Comparison of ENCODE assay signal across 1 cellular context in genomic region chr4:17309567-17310268, GRCh38.
TF ChIP-seq lines count a peak whose summit lies in the region.

No MANE protein-coding gene starts in this region.

TF ChIP-seq in H1, 55 proteins besides CTCF, POLR2A, EP300 and RAD21 (continued from another document):
- TF ChIP-seq, protein P1, sequence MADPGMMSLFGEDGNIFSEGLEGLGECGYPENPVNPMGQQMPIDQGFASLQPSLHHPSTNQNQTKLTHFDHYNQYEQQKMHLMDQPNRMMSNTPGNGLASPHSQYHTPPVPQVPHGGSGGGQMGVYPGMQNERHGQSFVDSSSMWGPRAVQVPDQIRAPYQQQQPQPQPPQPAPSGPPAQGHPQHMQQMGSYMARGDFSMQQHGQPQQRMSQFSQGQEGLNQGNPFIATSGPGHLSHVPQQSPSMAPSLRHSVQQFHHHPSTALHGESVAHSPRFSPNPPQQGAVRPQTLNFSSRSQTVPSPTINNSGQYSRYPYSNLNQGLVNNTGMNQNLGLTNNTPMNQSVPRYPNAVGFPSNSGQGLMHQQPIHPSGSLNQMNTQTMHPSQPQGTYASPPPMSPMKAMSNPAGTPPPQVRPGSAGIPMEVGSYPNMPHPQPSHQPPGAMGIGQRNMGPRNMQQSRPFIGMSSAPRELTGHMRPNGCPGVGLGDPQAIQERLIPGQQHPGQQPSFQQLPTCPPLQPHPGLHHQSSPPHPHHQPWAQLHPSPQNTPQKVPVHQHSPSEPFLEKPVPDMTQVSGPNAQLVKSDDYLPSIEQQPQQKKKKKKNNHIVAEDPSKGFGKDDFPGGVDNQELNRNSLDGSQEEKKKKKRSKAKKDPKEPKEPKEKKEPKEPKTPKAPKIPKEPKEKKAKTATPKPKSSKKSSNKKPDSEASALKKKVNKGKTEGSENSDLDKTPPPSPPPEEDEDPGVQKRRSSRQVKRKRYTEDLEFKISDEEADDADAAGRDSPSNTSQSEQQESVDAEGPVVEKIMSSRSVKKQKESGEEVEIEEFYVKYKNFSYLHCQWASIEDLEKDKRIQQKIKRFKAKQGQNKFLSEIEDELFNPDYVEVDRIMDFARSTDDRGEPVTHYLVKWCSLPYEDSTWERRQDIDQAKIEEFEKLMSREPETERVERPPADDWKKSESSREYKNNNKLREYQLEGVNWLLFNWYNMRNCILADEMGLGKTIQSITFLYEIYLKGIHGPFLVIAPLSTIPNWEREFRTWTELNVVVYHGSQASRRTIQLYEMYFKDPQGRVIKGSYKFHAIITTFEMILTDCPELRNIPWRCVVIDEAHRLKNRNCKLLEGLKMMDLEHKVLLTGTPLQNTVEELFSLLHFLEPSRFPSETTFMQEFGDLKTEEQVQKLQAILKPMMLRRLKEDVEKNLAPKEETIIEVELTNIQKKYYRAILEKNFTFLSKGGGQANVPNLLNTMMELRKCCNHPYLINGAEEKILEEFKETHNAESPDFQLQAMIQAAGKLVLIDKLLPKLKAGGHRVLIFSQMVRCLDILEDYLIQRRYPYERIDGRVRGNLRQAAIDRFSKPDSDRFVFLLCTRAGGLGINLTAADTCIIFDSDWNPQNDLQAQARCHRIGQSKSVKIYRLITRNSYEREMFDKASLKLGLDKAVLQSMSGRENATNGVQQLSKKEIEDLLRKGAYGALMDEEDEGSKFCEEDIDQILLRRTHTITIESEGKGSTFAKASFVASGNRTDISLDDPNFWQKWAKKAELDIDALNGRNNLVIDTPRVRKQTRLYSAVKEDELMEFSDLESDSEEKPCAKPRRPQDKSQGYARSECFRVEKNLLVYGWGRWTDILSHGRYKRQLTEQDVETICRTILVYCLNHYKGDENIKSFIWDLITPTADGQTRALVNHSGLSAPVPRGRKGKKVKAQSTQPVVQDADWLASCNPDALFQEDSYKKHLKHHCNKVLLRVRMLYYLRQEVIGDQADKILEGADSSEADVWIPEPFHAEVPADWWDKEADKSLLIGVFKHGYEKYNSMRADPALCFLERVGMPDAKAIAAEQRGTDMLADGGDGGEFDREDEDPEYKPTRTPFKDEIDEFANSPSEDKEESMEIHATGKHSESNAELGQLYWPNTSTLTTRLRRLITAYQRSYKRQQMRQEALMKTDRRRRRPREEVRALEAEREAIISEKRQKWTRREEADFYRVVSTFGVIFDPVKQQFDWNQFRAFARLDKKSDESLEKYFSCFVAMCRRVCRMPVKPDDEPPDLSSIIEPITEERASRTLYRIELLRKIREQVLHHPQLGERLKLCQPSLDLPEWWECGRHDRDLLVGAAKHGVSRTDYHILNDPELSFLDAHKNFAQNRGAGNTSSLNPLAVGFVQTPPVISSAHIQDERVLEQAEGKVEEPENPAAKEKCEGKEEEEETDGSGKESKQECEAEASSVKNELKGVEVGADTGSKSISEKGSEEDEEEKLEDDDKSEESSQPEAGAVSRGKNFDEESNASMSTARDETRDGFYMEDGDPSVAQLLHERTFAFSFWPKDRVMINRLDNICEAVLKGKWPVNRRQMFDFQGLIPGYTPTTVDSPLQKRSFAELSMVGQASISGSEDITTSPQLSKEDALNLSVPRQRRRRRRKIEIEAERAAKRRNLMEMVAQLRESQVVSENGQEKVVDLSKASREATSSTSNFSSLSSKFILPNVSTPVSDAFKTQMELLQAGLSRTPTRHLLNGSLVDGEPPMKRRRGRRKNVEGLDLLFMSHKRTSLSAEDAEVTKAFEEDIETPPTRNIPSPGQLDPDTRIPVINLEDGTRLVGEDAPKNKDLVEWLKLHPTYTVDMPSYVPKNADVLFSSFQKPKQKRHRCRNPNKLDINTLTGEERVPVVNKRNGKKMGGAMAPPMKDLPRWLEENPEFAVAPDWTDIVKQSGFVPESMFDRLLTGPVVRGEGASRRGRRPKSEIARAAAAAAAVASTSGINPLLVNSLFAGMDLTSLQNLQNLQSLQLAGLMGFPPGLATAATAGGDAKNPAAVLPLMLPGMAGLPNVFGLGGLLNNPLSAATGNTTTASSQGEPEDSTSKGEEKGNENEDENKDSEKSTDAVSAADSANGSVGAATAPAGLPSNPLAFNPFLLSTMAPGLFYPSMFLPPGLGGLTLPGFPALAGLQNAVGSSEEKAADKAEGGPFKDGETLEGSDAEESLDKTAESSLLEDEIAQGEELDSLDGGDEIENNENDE (IDR thresholded peaks at IDR 0.05; ENCODE audit: insufficient replicate concordance, low read length), result no peak
- no peak for TF ChIP-seq JUND (IDR thresholded peaks at IDR 0.05; ENCODE audit: low read length)
- no peak for TF ChIP-seq CHD1 (IDR thresholded peaks at IDR 0.05; ENCODE audit: low read depth, low read length)
- TF ChIP-seq CBX5 (IDR thresholded peaks at IDR 0.05; ENCODE audit: low read depth, low read length), result no peak
- TF ChIP-seq ATF2 (IDR thresholded peaks at IDR 0.05; ENCODE audit: low read length), result no peak
- TF ChIP-seq SRF (IDR thresholded peaks at IDR 0.05; ENCODE audit: low read depth, low read length), result no peak
- TF ChIP-seq GABPA (IDR thresholded peaks at IDR 0.05; ENCODE audit: borderline replicate concordance, insufficient read depth, low read length), result no peak
- no peak for TF ChIP-seq SP4 (IDR thresholded peaks at IDR 0.05; ENCODE audit: low read length)
